ENCODE assay signal across 8 cellular contexts in the genomic region with DNA sequence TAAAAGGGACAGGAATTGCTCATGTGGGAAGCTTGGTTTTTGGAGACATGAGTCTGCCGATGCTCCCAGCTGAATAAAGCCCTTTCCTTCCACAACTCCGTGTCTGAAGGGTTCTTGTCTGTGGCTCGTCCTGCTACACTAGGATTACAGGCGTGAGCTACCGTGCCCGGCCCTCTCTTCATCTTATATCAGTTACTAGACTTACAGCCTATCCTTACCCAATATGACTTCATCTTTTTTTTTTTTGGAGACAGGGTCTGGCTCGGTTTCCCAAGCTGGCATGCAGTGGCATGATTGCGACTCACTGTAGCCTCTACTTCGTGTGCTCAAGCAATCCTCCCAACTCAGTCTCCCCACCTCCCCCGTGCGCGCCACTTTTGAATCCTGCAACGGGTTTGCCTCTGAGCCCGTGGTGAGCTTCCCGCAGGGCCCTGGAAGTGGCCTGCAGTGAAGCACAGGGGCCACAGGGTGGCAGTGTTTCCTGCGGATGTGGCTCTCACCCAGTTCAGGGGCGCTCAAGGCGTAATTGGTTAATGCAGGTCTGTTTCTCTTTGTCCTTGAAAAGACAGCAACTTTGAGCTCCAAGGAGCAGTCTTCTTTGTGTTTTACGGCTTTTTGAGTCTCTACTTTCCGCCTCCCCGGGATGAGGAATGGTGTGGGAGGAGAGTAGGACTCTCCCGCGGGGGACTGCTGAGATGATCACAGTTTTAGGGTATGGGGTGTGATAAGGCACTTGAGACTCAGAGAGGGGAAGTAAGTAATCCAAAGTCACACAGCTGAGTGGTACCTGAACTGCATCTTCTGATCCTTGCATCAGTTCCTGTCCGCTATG. TPM values are rescaled to one million over a fixed set of nuclear protein-coding genes. Genes with fewer than 3 reads are reported as not detected.
DNase-seq lines count a peak whose midpoint lies in the region; FAIRE-seq and TF ChIP-seq lines count a peak whose summit lies in the region.

No MANE protein-coding gene starts in this region.

- no peak for TF ChIP-seq POLR2A in GM12892 (IDR thresholded peaks at IDR 0.05; ENCODE audit: low read depth, low read length)

- FAIRE-seq in GM12892 (lab: Jason Lieb, UNC), result peak; percentile 74

- no peak overlapping the region for H3K27ac ChIP-seq in 22Rv1
- H3K27ac ChIP-seq in thymus (ENCODE audit: low read depth), result no peak overlapping the region

- H3K27me3 ChIP-seq in thymus (ENCODE audit: control insufficient read depth, insufficient read depth), result no peaks in the 10 kb centered on the region

- DNase-seq in GM12892 (ENCODE audit: insufficient read length), result peak; percentile 58
- DNase-seq in HuH-7.5 (ENCODE audit: low spot score), result peak; percentile 61
- DNase-seq in RKO (ENCODE audit: low spot score), result peak; percentile 72
- peak; percentile 52 to 53 for DNase-seq in activated T-helper 1 cell treated with anti-CD3 and anti-CD28 coated beads, Interleukin-2, amount 50 U/mL, for 16 hours (ENCODE audit: low read depth in 1 of 2, low spot score in 1 of 2)
- DNase-seq in fibroblast of the aortic adventitia (ENCODE audit: low read depth), result peak; percentile 70
- peak; percentile 20 for DNase-seq in occipital lobe (lab: John Stamatoyannopoulos, UW)

- peak; percentile 91 for TF ChIP-seq CTCF in 22Rv1 (IDR thresholded peaks at IDR 0.05)
- peak; percentile 100 for TF ChIP-seq CTCF in fibroblast of the aortic adventitia (IDR thresholded peaks at IDR 0.05; ENCODE audit: insufficient read depth, low read length)

- no peaks in the 10 kb centered on the region for H3K4me1 ChIP-seq in thymus (ENCODE audit: control insufficient read depth, insufficient read depth, low read length)

- WGBS in thymus, result 30% methylated on average over 24 of the region's 24 CpGs

- H3K4me3 ChIP-seq in fibroblast of the aortic adventitia (ENCODE audit: low read depth, low read length), result peak overlapping the region; percentile 9
- peak overlapping the region; percentile 12 for H3K4me3 ChIP-seq in thymus (ENCODE audit: low read length)

- H3K36me3 ChIP-seq in thymus (ENCODE audit: control insufficient read depth, insufficient read depth), result no peaks in the 10 kb centered on the region

- no peaks in the 10 kb centered on the region for H3K9me3 ChIP-seq in thymus (ENCODE audit: control insufficient read depth)

RNA-seq across cellular contexts. Expression of gene GPRC5B, which starts 22.7 kb away (rescaled TPM):
- 0.34 TPM for polyA plus RNA-seq in GM12892 (2012; ENCODE audit: missing spikeins)
- total RNA-seq in fibroblast of the aortic adventitia (ENCODE audit: low replicate concordance), result 20.2 and 47.4 TPM in 2 replicates
- 39.3 TPM for total RNA-seq in occipital lobe
- polyA plus RNA-seq in thymus, result 7.8 TPM

Comparison
In these comparisons a context has a peak if more than half of its experiments do, and no peak if none do; other contexts are left out.
1. DNase-seq: peak in every context shown above with its lines; median percentile 72 in RKO; 70 in fibroblast of the aortic adventitia; 61 in HuH-7.5; 58 in GM12892; 52 in activated T-helper 1 cell treated with anti-CD3 and anti-CD28 coated beads, Interleukin-2, amount 50 U/mL, for 16 hours; 20 in occipital lobe.